8 cellular contexts compared by ENCODE assay signal in genomic region chr5:14685757-14686156, GRCh38. TPM values are rescaled to one million over a fixed set of nuclear protein-coding genes. Genes with fewer than 3 reads are reported as not detected.
DNase-seq lines count a peak whose midpoint lies in the region; ATAC-seq and TF ChIP-seq lines count a peak whose summit lies in the region.

No MANE protein-coding gene starts in this region.

- peak overlapping the region; percentile 54 for H3K4me2 ChIP-seq in DOHH2 (ENCODE audit: low read length)

- H3K9me2 ChIP-seq in DOHH2 (replicated peaks; ENCODE audit: control insufficient read depth, low read length): no peaks in the 10 kb centered on the region

- no peaks in the 10 kb centered on the region for H3K27me3 ChIP-seq in DOHH2 (ENCODE audit: control insufficient read depth, low read length)

- H3K79me2 ChIP-seq in DOHH2 (ENCODE audit: control insufficient read depth, low read length): peaks cover 33% of the 10 kb centered on the region

- peak overlapping the region; percentile 46 for H3K4me3 ChIP-seq in DOHH2 (ENCODE audit: low read length)

- peaks cover 35% of the 10 kb centered on the region for H3K4me1 ChIP-seq in DOHH2 (ENCODE audit: control insufficient read depth, low read length)

- TF ChIP-seq CTCF in DOHH2 (IDR thresholded peaks at IDR 0.05; ENCODE audit: low read depth, low read length, poor library complexity, severe bottlenecking): peak; percentile 59
- TF ChIP-seq CTCF in omental fat pad (IDR thresholded peaks at IDR 0.05): no peak

- peaks cover 16% of the 10 kb centered on the region for H3F3A ChIP-seq in DOHH2 (ENCODE audit: control insufficient read depth, insufficient read depth)

- no peaks in the 10 kb centered on the region; the same call in 1 of the 2 replicates for H4K20me1 ChIP-seq in DOHH2 (ENCODE audit: control insufficient read depth, insufficient read depth, low read depth, low read length)

- ATAC-seq in GM19455 (IDR thresholded peaks at IDR 0.05; ENCODE audit: unreplicated experiment) (peak; percentile 82), HG03378 (IDR thresholded peaks at IDR 0.05; ENCODE audit: unreplicated experiment) (peak; percentile 95), omental fat pad (ENCODE audit: low FRiP score) (peak; percentile 65)

- peak; percentile 29 for DNase-seq in NCI-H526 treated with DMSO at 0.1 percent for 48 hours (lab: John Stamatoyannopoulos, UW)
- peak; percentile 30 for DNase-seq in activated T-cell treated with anti-CD3 and anti-CD28 coated beads for 48 hours (ENCODE audit: low read depth)
- peak; percentile 76 for DNase-seq in fibroblast of peridontal ligament (ENCODE audit: extremely low read depth)
- no peak for DNase-seq in omental fat pad (ENCODE audit: low spot score)
- no peak for DNase-seq in OCI-M2 (lab: John Stamatoyannopoulos, UW; ENCODE audit: unreplicated experiment)

- H3K27ac ChIP-seq in DOHH2 (ENCODE audit: low read depth, low read length): peak overlapping the region; percentile 64

- peaks cover 90% of the 10 kb centered on the region for H3K36me3 ChIP-seq in DOHH2 (ENCODE audit: control insufficient read depth, low read length)

- no peaks in the 10 kb centered on the region for H3K9me3 ChIP-seq in DOHH2 (ENCODE audit: control insufficient read depth, insufficient read depth, low read length)

RNA-seq across cellular contexts. Expression of gene OTULIN, which starts 21.2 kb away (rescaled TPM):
- total RNA-seq in omental fat pad: 10 to 100 TPM; 28.3 to 55.0 (median 30.3) TPM

Comparison
In these comparisons a context has a peak if more than half of its experiments do, and no peak if none do; other contexts are left out.
1. DNase-seq: peak in NCI-H526 treated with DMSO at 0.1 percent for 48 hours (single experiment), activated T-cell treated with anti-CD3 and anti-CD28 coated beads for 48 hours (single experiment) and fibroblast of peridontal ligament (single experiment); none in omental fat pad (single experiment) and OCI-M2 (single experiment).
2. Peak in every context shown above with its lines, with median percentiles within 50 percentile points of each other: ATAC-seq.